Comparison of ENCODE assay signal across 13 cellular contexts in genomic region chr11:10893713-10894112, GRCh38. TPM values are rescaled to one million over a fixed set of nuclear protein-coding genes. Genes with fewer than 3 reads are reported as not detected.
A peak's percentile ranks its signal among the peaks of the same experiment; 100 is the strongest.
DNase-seq lines count a peak whose midpoint lies in the region; ATAC-seq and TF ChIP-seq lines count a peak whose summit lies in the region.
"Had no signal": no experiment of that assay in that cellular context is flagged by ENCODE, and none has a peak within 500 bp of the region (broad histone marks: within the 10 kb centered on the region; RNA-seq: fewer than 3 reads in every experiment).

No MANE protein-coding gene starts in this region.

- peaks cover 14% of the 10 kb centered on the region for H3K4me1 ChIP-seq in RWPE2 (ENCODE audit: insufficient read depth, poor library complexity, severe bottlenecking)
- H3K4me1 ChIP-seq in osteoblast (ENCODE audit: insufficient read depth, low read length), result peaks cover 15% of the 10 kb centered on the region

- H3K36me3 ChIP-seq in BJ (ENCODE audit: control insufficient read depth, insufficient read depth, low read length) (no peaks in the 10 kb centered on the region), RWPE2 (ENCODE audit: low read depth) (no peaks in the 10 kb centered on the region), osteoblast (ENCODE audit: insufficient read depth, low read length) (no peaks in the 10 kb centered on the region), WERI-Rb-1 (no peaks in the 10 kb centered on the region)
- H3K36me3 ChIP-seq: neutrophil had no signal

- no peaks in the 10 kb centered on the region for H3K79me2 ChIP-seq in osteoblast (ENCODE audit: insufficient read depth, low read length)

- H3K9me3 ChIP-seq in RWPE2 (ENCODE audit: severe bottlenecking), result no peaks in the 10 kb centered on the region
- H3K9me3 ChIP-seq in osteoblast (ENCODE audit: low read depth, low read length), result no peaks in the 10 kb centered on the region
- peaks cover 7% of the 10 kb centered on the region for H3K9me3 ChIP-seq in WERI-Rb-1 (ENCODE audit: severe bottlenecking)
- H3K9me3 ChIP-seq: neutrophil had no signal

- H2AFZ ChIP-seq in osteoblast (ENCODE audit: low read length), result no peak overlapping the region

- DNase-seq in BJ (ENCODE audit: low read depth), result no peak
- no peak for DNase-seq in RWPE2 (ENCODE audit: low spot score)
- DNase-seq in fibroblast of the aortic adventitia (ENCODE audit: low read depth), result peak; percentile 81
- peak; percentile 48 for DNase-seq in osteoblast (ENCODE audit: insufficient read length, low spot score, missing footprints)
- DNase-seq in NCI-H526 (lab: John Stamatoyannopoulos, UW), result no peak
- DNase-seq in activated effector memory CD4-positive, alpha-beta T cell treated with Interleukin-2 at 50 U/mL for 16 hours, result no peak
- no peak for DNase-seq in WERI-Rb-1
- DNase-seq in mucosa of gallbladder (ENCODE audit: low spot score), result no peak
- DNase-seq: cerebellar nuclear complex, NCI-H2227 treated with DMSO at 0.1 percent for 48 hours, T-helper 1 cell had no signal

- POLR2A ChIA-PET in BJ (lab: Charles Lee), result no interaction called here

- H3K4me3 ChIP-seq in BJ (ENCODE audit: low read depth, low read length) (no peak overlapping the region), RWPE2 (ENCODE audit: severe bottlenecking) (no peak overlapping the region), fibroblast of the aortic adventitia (ENCODE audit: low read depth, low read length) (no peak overlapping the region), osteoblast (ENCODE audit: insufficient read depth, low read length) (no peak overlapping the region), WERI-Rb-1 (ENCODE audit: low read depth, low read length) (no peak overlapping the region)

- no peaks in the 10 kb centered on the region for H3K27me3 ChIP-seq in BJ (ENCODE audit: control insufficient read depth, insufficient read depth, low read length)
- H3K27me3 ChIP-seq in RWPE2 (ENCODE audit: insufficient read depth, poor library complexity, severe bottlenecking), result no peaks in the 10 kb centered on the region
- H3K27me3 ChIP-seq in osteoblast (ENCODE audit: insufficient read depth, low read length), result no peaks in the 10 kb centered on the region
- H3K27me3 ChIP-seq in WERI-Rb-1 (ENCODE audit: insufficient read depth, low read depth, severe bottlenecking), result no peaks in the 10 kb centered on the region
- H3K27me3 ChIP-seq: neutrophil had no signal

- ATAC-seq in RWPE2 (ENCODE audit: low read depth), result peak; percentile 40; the same call in 2 of the 3 replicates

- TF ChIP-seq CTCF in BJ (IDR thresholded peaks at IDR 0.05; ENCODE audit: insufficient read depth, low read depth, low read length), result peak; percentile 50
- TF ChIP-seq CTCF in RWPE2 (IDR thresholded peaks at IDR 0.05; ENCODE audit: poor library complexity, severe bottlenecking), result peak; percentile 8
- peak; percentile 40 for TF ChIP-seq CTCF in fibroblast of the aortic adventitia (IDR thresholded peaks at IDR 0.05; ENCODE audit: insufficient read depth, low read length)
- TF ChIP-seq CTCF in osteoblast (IDR thresholded peaks at IDR 0.05; ENCODE audit: extremely low read depth, low read depth, low read length), result peak; percentile 56
- no peak for TF ChIP-seq CTCF in WERI-Rb-1 (IDR thresholded peaks at IDR 0.05; ENCODE audit: low read depth, low read length)

- no peaks in the 10 kb centered on the region for H4K20me1 ChIP-seq in osteoblast (ENCODE audit: insufficient read depth, low read length)

- no peak overlapping the region for H3K4me2 ChIP-seq in osteoblast (ENCODE audit: insufficient read depth, low read length)
- H3K4me2 ChIP-seq: KMS-11 had no signal

- H3K27ac ChIP-seq in RWPE2 (ENCODE audit: poor library complexity, severe bottlenecking) (no peak overlapping the region), osteoblast (ENCODE audit: low read depth, low read length) (peak overlapping the region; percentile 37), WERI-Rb-1 (no peak overlapping the region)
- H3K27ac ChIP-seq: KMS-11, neutrophil had no signal

- CTCF ChIA-PET in BJ (lab: Yijun Ruan, JAX), result interaction anchor here (1.2 to 2.8 kb wide), 6 partner anchors 10 to 34 kb away, joined by 3 to 32 read pairs (median 4); no protein-coding TSS in a partner anchor

RNA-seq across cellular contexts. Expression of gene ZBED5, which starts 35.9 kb away (rescaled TPM):
- 43.0 and 75.4 TPM in 2 replicates for polyA plus RNA-seq in BJ (2011; rRNA removed)
- 80.8 and 172 TPM in 2 replicates for polyA minus RNA-seq in BJ (2011; rRNA and poly(A)+ RNA removed)
- total RNA-seq in fibroblast of the aortic adventitia (ENCODE audit: low replicate concordance), result 30.3 and 60.6 TPM in 2 replicates
- total RNA-seq in osteoblast, result 29.7 and 32.7 TPM in 2 replicates
- total RNA-seq in mucosa of gallbladder, result 39.1 TPM

Comparison
In these comparisons a context has a peak if more than half of its experiments do, and no peak if none do; other contexts are left out.
1. DNase-seq: peak in fibroblast of the aortic adventitia (single experiment) and osteoblast (single experiment); none in BJ (single experiment), RWPE2 (single experiment), NCI-H526 (0 of 2), activated effector memory CD4-positive, alpha-beta T cell treated with Interleukin-2 at 50 U/mL for 16 hours (single experiment), WERI-Rb-1 (single experiment) and mucosa of gallbladder (single experiment).